ENCODE assay signal across 7 cellular contexts in genomic region chr12:42589465-42590323, GRCh38. TPM values are rescaled to one million over a fixed set of nuclear protein-coding genes. Genes with fewer than 3 reads are reported as not detected.
DNase-seq lines count a peak whose midpoint lies in the region; ATAC-seq, FAIRE-seq and TF ChIP-seq lines count a peak whose summit lies in the region.

Gene PRICKLE1, minus strand, starts transcription at chr12:42589746. Its CDS starts 117,230 bp downstream, at chr12:42472516.

- DNase-seq in GM12892 (ENCODE audit: insufficient read length), result peak; percentile 43
- DNase-seq in GM23248, result peak; percentile 86
- DNase-seq in activated CD8-positive, alpha-beta T cell treated with anti-CD3 and anti-CD28 coated beads for 36 hours, result peak; percentile 19
- DNase-seq in fibroblast of pulmonary artery (ENCODE audit: low read depth), result peak; percentile 58
- no peak for DNase-seq in natural killer cell
- peak; percentile 30 to 55 for DNase-seq in uterus

- WGBS in GM23248 (ENCODE audit: low coverage in 1 of 2, low lambda C conversion rate in 2 of 2, missing lambda C conversion rate in 2 of 2), 2 experiments, result 1 to 2% methylated on average over 68 to 70 of the region's 107 CpGs

- H3K27me3 Mint-ChIP-seq in activated CD8-positive, alpha-beta T cell treated with anti-CD3 and anti-CD28 coated beads for 36 hours, result peaks cover 54% of the 10 kb centered on the region
- peaks cover 27 to 45% of the 10 kb centered on the region in 2 donors for H3K27me3 Mint-ChIP-seq in natural killer cell (ENCODE audit: low read depth in 2 of 2)

- no peaks in the 10 kb centered on the region for H4K20me1 ChIP-seq in GM23248 (ENCODE audit: insufficient read depth)
- H4K20me1 ChIP-seq in KMS-11 (ENCODE audit: insufficient read depth), result no peaks in the 10 kb centered on the region

- no peaks in the 10 kb centered on the region for H3K36me3 Mint-ChIP-seq in activated CD8-positive, alpha-beta T cell treated with anti-CD3 and anti-CD28 coated beads for 36 hours (ENCODE audit: low read depth)
- H3K36me3 Mint-ChIP-seq in natural killer cell, result no peaks in the 10 kb centered on the region

- no peak within 1 kb of the TSS for H3K27ac Mint-ChIP-seq in activated CD8-positive, alpha-beta T cell treated with anti-CD3 and anti-CD28 coated beads for 36 hours
- H3K27ac Mint-ChIP-seq in natural killer cell, result no peak within 1 kb of the TSS

- in situ Hi-C loops in GM23248 (cut with MboI), result loop anchor here (5.0 kb wide), 1 partner anchor 688 kb away; no protein-coding TSS in a partner anchor

- intact Hi-C loops in activated CD8-positive, alpha-beta T cell treated with anti-CD3 and anti-CD28 coated beads for 36 hours (cut with micrococcal nuclease), result no loop called here
- intact Hi-C loops in natural killer cell (cut with micrococcal nuclease), result no loop called here
- intact Hi-C loops in uterus (cut with DNase I; ENCODE audit: low total_unique reads), result no loop called here

- H3K27ac ChIP-seq in GM23248 (no peak within 1 kb of the TSS; the same call in 1 of the 2 replicates), KMS-11 (no peak within 1 kb of the TSS), uterus (peak within 1 kb of the TSS; percentile 79 to 81)

- no peak for FAIRE-seq in GM12892 (lab: Jason Lieb, UNC)

- H2AFZ ChIP-seq in GM23248 (peak within 1 kb of the TSS; percentile 89), KMS-11 (ENCODE audit: low read depth) (peak within 1 kb of the TSS; percentile 99)

- H3K27me3 ChIP-seq in GM23248 (replicated peaks; ENCODE audit: insufficient read depth), result no peaks in the 10 kb centered on the region
- H3K27me3 ChIP-seq in KMS-11 (ENCODE audit: insufficient read depth, low read depth), result peaks cover 7% of the 10 kb centered on the region; the same call in 1 of the 2 replicates
- no peaks in the 10 kb centered on the region for H3K27me3 ChIP-seq in uterus

- H3F3A ChIP-seq in GM23248 (ENCODE audit: insufficient read depth), result peaks cover 25% of the 10 kb centered on the region

- CTCF ChIA-PET in activated CD8-positive, alpha-beta T cell treated with anti-CD3 and anti-CD28 coated beads for 36 hours (lab: Charles Lee), result no interaction called here

- H3K4me3 Mint-ChIP-seq in activated CD8-positive, alpha-beta T cell treated with anti-CD3 and anti-CD28 coated beads for 36 hours, result peak within 1 kb of the TSS; percentile 60
- H3K4me3 Mint-ChIP-seq in natural killer cell, result peak within 1 kb of the TSS; percentile 72

- H3K4me3 ChIP-seq in GM23248 (peak within 1 kb of the TSS; percentile 87), KMS-11 (IDR thresholded peaks at IDR 0.05; ENCODE audit: insufficient read depth, low read depth, low read length) (peak within 1 kb of the TSS; percentile 21), fibroblast of pulmonary artery (replicated peaks; ENCODE audit: low read depth, low read length) (peak within 1 kb of the TSS; percentile 76), uterus (peak within 1 kb of the TSS; percentile 78 to 80)

- no peak for TF ChIP-seq CTCF in KMS-11 (conservative IDR thresholded peaks at IDR 0.05; ENCODE audit: low read depth, low read length)
- no peak for TF ChIP-seq CTCF in activated CD8-positive, alpha-beta T cell treated with anti-CD3 and anti-CD28 coated beads for 36 hours (IDR thresholded peaks at IDR 0.05)
- TF ChIP-seq CTCF in fibroblast of pulmonary artery (IDR thresholded peaks at IDR 0.05; ENCODE audit: low read length, missing control alignments), result no peak
- TF ChIP-seq CTCF in natural killer cell (IDR thresholded peaks at IDR 0.05), result no peak
- peak in 1 of 4 experiments; percentile 28 for TF ChIP-seq CTCF in uterus (IDR thresholded peaks at IDR 0.05)

- no peaks in the 10 kb centered on the region for H3K9me3 Mint-ChIP-seq in activated CD8-positive, alpha-beta T cell treated with anti-CD3 and anti-CD28 coated beads for 36 hours
- H3K9me3 Mint-ChIP-seq in natural killer cell, result no peaks in the 10 kb centered on the region

- H3K79me2 ChIP-seq in GM23248 (ENCODE audit: insufficient read depth) (peaks cover 48% of the 10 kb centered on the region), KMS-11 (ENCODE audit: insufficient read depth, low read depth) (no peaks in the 10 kb centered on the region)

- H3K9me3 ChIP-seq in GM23248 (ENCODE audit: low read depth) (no peaks in the 10 kb centered on the region), uterus (no peaks in the 10 kb centered on the region)

- ATAC-seq in activated CD8-positive, alpha-beta T cell treated with anti-CD3 and anti-CD28 coated beads for 36 hours, result peak; percentile 82
- peak in 2 of 3 donors; percentile 31 to 61 for ATAC-seq in natural killer cell

- H3K9me2 ChIP-seq in GM23248 (ENCODE audit: insufficient read depth), result no peaks in the 10 kb centered on the region

- TF ChIP-seq POLR2A in GM12892 (IDR thresholded peaks at IDR 0.05; ENCODE audit: low read depth, low read length), result no peak
- TF ChIP-seq POLR2A in uterus (IDR thresholded peaks at IDR 0.05), result peak in 1 of 2 donors; percentile 47

- H3K4me1 Mint-ChIP-seq in activated CD8-positive, alpha-beta T cell treated with anti-CD3 and anti-CD28 coated beads for 36 hours (ENCODE audit: low read depth), result peaks cover 13% of the 10 kb centered on the region
- H3K4me1 Mint-ChIP-seq in natural killer cell, result peaks cover 6 to 10% of the 10 kb centered on the region in 2 donors

- POLR2A ChIA-PET in activated CD8-positive, alpha-beta T cell treated with anti-CD3 and anti-CD28 coated beads for 36 hours (lab: Charles Lee), result no interaction called here

- H3K4me1 ChIP-seq in GM23248 (ENCODE audit: insufficient read depth) (peaks cover 35% of the 10 kb centered on the region), KMS-11 (ENCODE audit: low read depth, poor library complexity, severe bottlenecking) (peaks cover 5% of the 10 kb centered on the region), uterus (no peaks in the 10 kb centered on the region)

- H3K9ac ChIP-seq in GM23248 (peak within 1 kb of the TSS; percentile 79), KMS-11 (peak within 1 kb of the TSS; percentile 75)

- peak within 1 kb of the TSS; percentile 93 for H3K4me2 ChIP-seq in GM23248 (ENCODE audit: unreplicated experiment)
- H3K4me2 ChIP-seq in KMS-11, result peak within 1 kb of the TSS; percentile 85

- H3K36me3 ChIP-seq in GM23248 (ENCODE audit: low read depth) (no peaks in the 10 kb centered on the region), KMS-11 (ENCODE audit: insufficient read depth) (no peaks in the 10 kb centered on the region), uterus (no peaks in the 10 kb centered on the region)

RNA-seq across cellular contexts. Expression of gene PRICKLE1, which starts in this region (rescaled TPM):
- polyA plus RNA-seq in GM12892 (2012; ENCODE audit: missing spikeins), result 0.36 TPM
- total RNA-seq in GM23248 (2014; rRNA removed; shearing (Covaris generic)), result 12.9 and 13.2 TPM in 2 replicates
- polyA plus RNA-seq in GM23248 (2016; fragmentation: Nextera tagmentation; extraction: Ambion mirVana), result 25.2 and 25.7 TPM in 2 replicates
- not detected for total RNA-seq in activated CD8-positive, alpha-beta T cell treated with anti-CD3 and anti-CD28 coated beads for 36 hours
- total RNA-seq in natural killer cell, result under 1 TPM in 2 of 3 donors, not detected in 1; 0.15 to 0.34 TPM
- 10 to 100 TPM in 3 of 4 donors, 1 to 10 TPM in 1; 5.9 to 61.4 (median 28.4) TPM for total RNA-seq in uterus

Comparison
In these comparisons a context has a peak if more than half of its experiments do, and no peak if none do; other contexts are left out.
1. RNA of gene PRICKLE1 (total RNA-seq): 5.9 to 61.4 TPM in uterus and 12.9 to 13.2 TPM in GM23248; 0.15 to 0.34 TPM in natural killer cell and not detected in activated CD8-positive, alpha-beta T cell treated with anti-CD3 and anti-CD28 coated beads for 36 hours; every median in the first group is over 4 times any median in the second.
2. Peak in DNase-seq and ATAC-seq in activated CD8-positive, alpha-beta T cell treated with anti-CD3 and anti-CD28 coated beads for 36 hours; RNA of the gene not detected or under 1 TPM.
3. Peak in ATAC-seq in natural killer cell; RNA of the gene not detected or under 1 TPM.
4. H3K27ac ChIP-seq: peak in uterus (2 of 2); none in GM23248 (single experiment) and KMS-11 (single experiment).
5. H3K4me3 ChIP-seq: peak in every context shown above with its lines; median percentile 87 in GM23248; 79 in uterus; 76 in fibroblast of pulmonary artery; 21 in KMS-11.